Comparison of ENCODE assay signal across 7 cellular contexts in the genomic region with DNA sequence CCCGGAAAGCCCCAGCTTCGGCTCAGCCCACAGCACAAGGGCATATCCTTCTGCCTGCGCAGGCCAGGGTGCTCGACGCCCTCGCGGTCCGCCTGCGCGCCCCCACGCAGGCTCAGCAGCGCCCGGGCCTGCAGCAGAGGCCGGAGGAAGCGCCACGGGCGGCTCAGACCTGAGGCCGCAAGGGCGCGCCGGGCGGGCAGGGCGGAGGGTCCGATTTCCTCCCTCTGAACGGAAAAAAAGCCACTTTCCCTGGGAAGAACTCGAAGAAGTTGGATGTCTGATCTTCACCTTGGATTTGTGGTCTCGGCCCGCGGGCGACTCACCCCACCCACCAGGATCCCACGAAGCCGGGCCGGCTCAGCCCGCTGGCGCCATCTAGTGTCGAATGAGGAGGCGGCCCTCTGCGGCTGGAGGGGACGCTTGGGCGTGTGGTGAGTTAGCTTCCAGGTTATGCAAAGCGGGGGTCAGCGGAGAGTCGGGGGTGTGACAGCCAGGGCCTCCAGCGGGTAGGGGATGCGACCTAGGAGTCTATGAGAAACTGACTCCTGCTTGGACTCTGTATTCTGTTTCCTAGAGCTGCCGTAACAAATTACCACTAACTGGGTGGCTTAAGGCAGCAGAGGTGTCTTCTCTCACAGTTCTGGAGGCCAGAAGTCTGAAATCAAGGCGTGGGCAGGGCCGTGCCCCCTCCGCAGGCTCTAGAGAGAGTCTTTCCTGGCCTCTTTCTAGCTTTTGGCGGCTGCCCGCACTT. TPM values are rescaled to one million over a fixed set of nuclear protein-coding genes. Genes with fewer than 3 reads are reported as not detected.
DNase-seq lines count a peak whose midpoint lies in the region; ATAC-seq and TF ChIP-seq lines count a peak whose summit lies in the region.

No MANE protein-coding gene starts in this region.

- 19% methylated on average over 50 of the region's 51 CpGs for WGBS in smooth muscle cell (ENCODE audit: low lambda C conversion rate)

- no peaks in the 10 kb centered on the region for H4K20me1 ChIP-seq in smooth muscle cell (ENCODE audit: low read depth)

- DNase-seq in NCI-H1694 (lab: John Stamatoyannopoulos, UW) (peak; percentile 61), WERI-Rb-1 (peak; percentile 84), T47D (ENCODE audit: low read depth in 1 of 2, low spot score in 1 of 2) (peak; percentile 77 to 80), iPS-NIHi7 (ENCODE audit: extremely low spot score) (peak; percentile 90), smooth muscle cell (lab: John Stamatoyannopoulos, UW; ENCODE audit: unreplicated experiment) (peak; percentile 66)

- no peaks in the 10 kb centered on the region for H3K4me1 ChIP-seq in smooth muscle cell (ENCODE audit: low read depth)

- no peaks in the 10 kb centered on the region for H3K36me3 ChIP-seq in WERI-Rb-1
- H3K36me3 ChIP-seq in smooth muscle cell (ENCODE audit: low read depth), result no peaks in the 10 kb centered on the region

- H3K4me2 ChIP-seq in smooth muscle cell, result peak overlapping the region; percentile 86

- no peaks in the 10 kb centered on the region for H3K27me3 ChIP-seq in WERI-Rb-1 (ENCODE audit: insufficient read depth, low read depth, severe bottlenecking)
- no peaks in the 10 kb centered on the region for H3K27me3 ChIP-seq in smooth muscle cell (ENCODE audit: low read depth)

- H3K9ac ChIP-seq in smooth muscle cell (ENCODE audit: low read depth), result peak overlapping the region; percentile 42

- peak overlapping the region; percentile 39 for H3K4me3 ChIP-seq in GM12875 (ENCODE audit: low read depth, low read length)
- no peak overlapping the region for H3K4me3 ChIP-seq in WERI-Rb-1 (ENCODE audit: low read depth, low read length)
- H3K4me3 ChIP-seq in smooth muscle cell, result peak overlapping the region; percentile 50

- TF ChIP-seq CTCF in GM12875 (IDR thresholded peaks at IDR 0.05; ENCODE audit: borderline replicate concordance, insufficient read depth, low read depth, low read length) (peak; percentile 95), WERI-Rb-1 (IDR thresholded peaks at IDR 0.05; ENCODE audit: low read depth, low read length) (peak; percentile 88), smooth muscle cell (IDR thresholded peaks at IDR 0.05; ENCODE audit: borderline replicate concordance, insufficient read depth, poor library complexity, severe bottlenecking) (peak; percentile 99)

- H3K79me2 ChIP-seq in smooth muscle cell (ENCODE audit: low read depth), result no peaks in the 10 kb centered on the region

- H3K27ac ChIP-seq in WERI-Rb-1 (0 out of 2 replicates have a peak overlapping the region, but pooled peaks have one; percentile 28), smooth muscle cell (ENCODE audit: low read depth) (no peak overlapping the region)

- no peaks in the 10 kb centered on the region for H3F3A ChIP-seq in smooth muscle cell (ENCODE audit: low read depth)

- peak; percentile 93 for ATAC-seq in HG02759 (IDR thresholded peaks at IDR 0.05; ENCODE audit: unreplicated experiment)

- H3K9me3 ChIP-seq in WERI-Rb-1 (ENCODE audit: severe bottlenecking), result no peaks in the 10 kb centered on the region
- H3K9me3 ChIP-seq in smooth muscle cell (replicated peaks; ENCODE audit: low read depth), result no peaks in the 10 kb centered on the region

- H2AFZ ChIP-seq in smooth muscle cell (ENCODE audit: low read depth), result peak overlapping the region; percentile 79

- in situ Hi-C loops in T47D (cut with HindIII; ENCODE audit: low pct_unique_long_range_greater_than_20kb, low sequenced_read_pairs), result no loop called here

RNA-seq across cellular contexts. Expression of gene SRSF5, which starts 40.0 kb away (rescaled TPM):
- total RNA-seq in smooth muscle cell, result 197 and 246 TPM in 2 replicates
- 201 and 300 TPM in 2 replicates for polyA plus RNA-seq in smooth muscle cell
